Comparison of ENCODE assay signal across 21 cellular contexts in genomic region chr10:48939790-48940325, GRCh38. TPM values are rescaled to one million over a fixed set of nuclear protein-coding genes. Genes with fewer than 3 reads are reported as not detected.
"Had no signal": no experiment of that assay in that cellular context is flagged by ENCODE, and none has a peak within 500 bp of the region (broad histone marks: within the 10 kb centered on the region; RNA-seq: fewer than 3 reads in every experiment).

Gene LRRC18 (minus strand): TSS chr10:48939840. CDS start chr10:48914155, 25,685 bp downstream.

- H3K27ac ChIP-seq: foreskin keratinocyte, left ventricle myocardium inferior, lower lobe of right lung, suprapubic skin, tibial artery, upper lobe of right lung had no signal

- H3K4me1 ChIP-seq: foreskin keratinocyte, left ventricle myocardium inferior, lower lobe of right lung, suprapubic skin, tibial artery, upper lobe of right lung had no signal

- H3K36me3 ChIP-seq: left ventricle myocardium inferior, lower lobe of right lung, suprapubic skin, tibial artery, upper lobe of right lung had no signal

- H3K4me3 Mint-ChIP-seq: dendritic cell treated with granulocyte-macrophage colony-stimulating factor and Interleukin-4, amounts not matched to agents 40 ng/mL and 50 ng/mL, for 4 days; immature natural killer cell; naive thymus-derived CD4-positive, alpha-beta T cell; nephron progenitor cell had no signal

- H3K4me1 Mint-ChIP-seq: immature natural killer cell; naive thymus-derived CD4-positive, alpha-beta T cell had no signal

- H3K27me3 ChIP-seq: suprapubic skin, tibial artery, upper lobe of right lung had no signal

- H3K9me3 ChIP-seq: left ventricle myocardium inferior, lower lobe of right lung, suprapubic skin, tibial artery, upper lobe of right lung had no signal

- H3K27me3 Mint-ChIP-seq: dendritic cell treated with granulocyte-macrophage colony-stimulating factor and Interleukin-4, amounts not matched to agents 40 ng/mL and 50 ng/mL, for 4 days; naive thymus-derived CD4-positive, alpha-beta T cell had no signal

- ATAC-seq: foreskin keratinocyte; left cardiac atrium; lower lobe of right lung; naive thymus-derived CD4-positive, alpha-beta T cell; stimulated activated naive CD8-positive, alpha-beta T cell treated with anti-CD3 and anti-CD28 coated beads, Interleukin-15, Interleukin-2, amounts not matched to agents 100 U/mL and 50 U/mL, for 24 hours; upper lobe of right lung had no signal

- H3K9me3 Mint-ChIP-seq: dendritic cell treated with granulocyte-macrophage colony-stimulating factor and Interleukin-4, amounts not matched to agents 40 ng/mL and 50 ng/mL, for 4 days; immature natural killer cell; naive thymus-derived CD4-positive, alpha-beta T cell; nephron progenitor cell had no signal

- FAIRE-seq: endothelial cell of umbilical vein, kidney, small intestine had no signal

- H3K27ac Mint-ChIP-seq: dendritic cell treated with granulocyte-macrophage colony-stimulating factor and Interleukin-4, amounts not matched to agents 40 ng/mL and 50 ng/mL, for 4 days; immature natural killer cell; naive thymus-derived CD4-positive, alpha-beta T cell; nephron progenitor cell had no signal

- H3K36me3 Mint-ChIP-seq: immature natural killer cell; naive thymus-derived CD4-positive, alpha-beta T cell had no signal

- H3K4me3 ChIP-seq: left ventricle myocardium inferior, lower lobe of right lung, suprapubic skin, tibial artery, upper lobe of right lung had no signal

- DNase-seq: erythroblast; foreskin keratinocyte; immature natural killer cell; kidney; left cardiac atrium; left ventricle myocardium inferior; lower lobe of right lung; mesenchymal stem cell; naive thymus-derived CD4-positive, alpha-beta T cell; nephron progenitor cell; posterior cingulate gyrus; small intestine; stimulated activated CD4-positive, alpha-beta T cell treated with anti-CD3 and anti-CD28 coated beads, Interleukin-12 subunit alpha, Interleukin-12 subunit beta, amount 100 ng/mL, for 4 hours; stimulated activated naive CD8-positive, alpha-beta T cell treated with anti-CD3 and anti-CD28 coated beads, Interleukin-15, Interleukin-2, amounts not matched to agents 100 U/mL and 50 U/mL, for 24 hours; tibial artery; upper lobe of right lung had no signal

RNA-seq across cellular contexts. Expression of gene LRRC18, which starts in this region (rescaled TPM):
- total RNA-seq: endothelial cell of umbilical vein; foreskin keratinocyte; kidney; left cardiac atrium; left ventricle myocardium inferior; naive thymus-derived CD4-positive, alpha-beta T cell; omental fat pad; pulmonary artery endothelial cell; suprapubic skin had no signal
- polyA plus RNA-seq: endothelial cell of umbilical vein; foreskin keratinocyte; immature natural killer cell; naive thymus-derived CD4-positive, alpha-beta T cell had no signal
